In genomic region chr11:73625690-73626318, GRCh38 we compare ENCODE assay signal across 8 cellular contexts. TPM values are rescaled to one million over a fixed set of nuclear protein-coding genes. Genes with fewer than 3 reads are reported as not detected.
A peak's percentile ranks its signal among the peaks of the same experiment; 100 is the strongest.
DNase-seq lines count a peak whose midpoint lies in the region; ATAC-seq and TF ChIP-seq lines count a peak whose summit lies in the region.

No MANE protein-coding gene starts in this region.

- no peak for TF ChIP-seq EP300 in stomach (IDR thresholded peaks at IDR 0.05)

- no peak overlapping the region for H3K27ac ChIP-seq in neural progenitor cell
- H3K27ac ChIP-seq in stomach, result no peak overlapping the region

- H3K9ac ChIP-seq in neural progenitor cell, result no peak overlapping the region

- peak overlapping the region; percentile 37 for H3K4me3 Mint-ChIP-seq in neural progenitor cell

- intact Hi-C loops in stomach (cut with DNase I; ENCODE audit: low total_unique reads), result no loop called here

- H2AFZ ChIP-seq in neural progenitor cell (replicated peaks), result peak overlapping the region; percentile 40

- H3K27me3 Mint-ChIP-seq in neural progenitor cell (ENCODE audit: insufficient read depth, low read depth), result peaks cover 4% of the 10 kb centered on the region

- H3F3A ChIP-seq in neural progenitor cell (ENCODE audit: low read depth), result peaks cover 25% of the 10 kb centered on the region

- no peaks in the 10 kb centered on the region for H3K9me3 Mint-ChIP-seq in neural progenitor cell

- no peak overlapping the region for H3K27ac Mint-ChIP-seq in neural progenitor cell

- H3K36me3 ChIP-seq in neural progenitor cell (no peaks in the 10 kb centered on the region), stomach (no peaks in the 10 kb centered on the region)

- no peaks in the 10 kb centered on the region for H4K20me1 ChIP-seq in neural progenitor cell (ENCODE audit: low read depth)

- no peak overlapping the region for H3K4me3 ChIP-seq in fibroblast of pulmonary artery (replicated peaks; ENCODE audit: low read depth, low read length)
- H3K4me3 ChIP-seq in neural progenitor cell, result no peak overlapping the region
- H3K4me3 ChIP-seq in stomach, result no peak overlapping the region

- H3K27me3 ChIP-seq in neural progenitor cell (no peaks in the 10 kb centered on the region), stomach (peaks cover 0 to 29% (median 5%) of the 10 kb centered on the region in 3 donors)

- WGBS in stomach, 5 donors, result 21 to 34% (median 30%) methylated on average over 20 of the region's 20 CpGs

- H3K79me2 ChIP-seq in neural progenitor cell (ENCODE audit: low read depth), result no peaks in the 10 kb centered on the region

- no peak for TF ChIP-seq POLR2A in stomach (IDR thresholded peaks at IDR 0.05)

- TF ChIP-seq CTCF in fibroblast of pulmonary artery (IDR thresholded peaks at IDR 0.05; ENCODE audit: low read length, missing control alignments) (peak; percentile 97), neural progenitor cell (IDR thresholded peaks at IDR 0.05) (peak; percentile 95), stomach (IDR thresholded peaks at IDR 0.05) (peak in 5 of 7 experiments; percentile 82 to 95 (median 87))

- peak; percentile 78 for DNase-seq in DMS153 treated with DMSO at 0.1 percent for 48 hours (lab: John Stamatoyannopoulos, UW; ENCODE audit: unreplicated experiment)
- DNase-seq in M059J (ENCODE audit: low read depth), result peak; percentile 65
- peak; percentile 87 for DNase-seq in RPMI8226
- peak; percentile 39 for DNase-seq in activated T-helper 1 cell treated with Interleukin-2 at 50 U/mL for 16 hours (ENCODE audit: low read depth)
- peak; percentile 77 for DNase-seq in fibroblast of pulmonary artery (ENCODE audit: low read depth)
- DNase-seq in neural progenitor cell (ENCODE audit: low spot score), result peak; percentile 81
- DNase-seq in stomach, result peak; percentile 81

- H3K4me1 ChIP-seq in neural progenitor cell (peaks cover 17% of the 10 kb centered on the region), stomach (peaks cover 0 to 10% (median 5%) of the 10 kb centered on the region in 4 donors)

- H3K9me3 ChIP-seq in neural progenitor cell (ENCODE audit: low read depth) (no peaks in the 10 kb centered on the region), stomach (no peaks in the 10 kb centered on the region)

- no peaks in the 10 kb centered on the region for H3K36me3 Mint-ChIP-seq in neural progenitor cell

- no peak for ATAC-seq in HG02588 (IDR thresholded peaks at IDR 0.05; ENCODE audit: unreplicated experiment)

- H3K4me2 ChIP-seq in neural progenitor cell, result no peak overlapping the region

- peaks cover 25% of the 10 kb centered on the region for H3K4me1 Mint-ChIP-seq in neural progenitor cell

RNA-seq across cellular contexts. Expression of gene PLEKHB1, which starts 20.6 kb away (rescaled TPM):
- total RNA-seq in M059J (2014; rRNA removed; shearing (Covaris generic)), result 0.76 TPM in 1 of 2 replicates, not detected in the other
- total RNA-seq in neural progenitor cell (ENCODE audit: low replicate concordance) (8.8 and 31.1 TPM in 2 replicates), stomach (10 to 100 TPM in 3 of 5 donors, 1 to 10 TPM in 1, not detected in 1; 5.3 to 90.1 (median 11.8) TPM)
- polyA plus RNA-seq in stomach, result 10 to 100 TPM in 2 of 3 donors, 1 to 10 TPM in 1; 5.9 to 30.8 (median 19.2) TPM

RNA-seq across cellular contexts. Expression of gene FAM168A, which starts 27.9 kb away (rescaled TPM):
- 24.9 and 35.8 TPM in 2 replicates for total RNA-seq in M059J (2014; rRNA removed; shearing (Covaris generic))
- total RNA-seq in neural progenitor cell (ENCODE audit: low replicate concordance), result 19.3 and 36.7 TPM in 2 replicates
- total RNA-seq in stomach, result 10 to 100 TPM in 3 of 5 donors, 1 to 10 TPM in 2; 4.9 to 25.4 (median 21.5) TPM
- 1 to 10 TPM; 4.3 to 5.5 (median 4.6) TPM for polyA plus RNA-seq in stomach
